Comparison of ENCODE assay signal across 8 cellular contexts in genomic region chr14:92615451-92615850, GRCh38.
DNase-seq lines count a peak whose midpoint lies in the region; ATAC-seq and TF ChIP-seq lines count a peak whose summit lies in the region.

No MANE protein-coding gene starts in this region.

- no peak for TF ChIP-seq CTCF in lower leg skin (IDR thresholded peaks at IDR 0.05)

- intact Hi-C loops in lower leg skin (cut with DNase I; ENCODE audit: low total_unique reads) = no loop called here

- ATAC-seq in GM19023 (IDR thresholded peaks at IDR 0.05; ENCODE audit: unreplicated experiment) = peak; percentile 77
- peak; percentile 92 for ATAC-seq in HG03175 (IDR thresholded peaks at IDR 0.05; ENCODE audit: unreplicated experiment)

- H3K4me3 ChIP-seq in lower leg skin (ENCODE audit: low read depth, poor library complexity, severe bottlenecking) = no peak overlapping the region

- DNase-seq in activated T-cell treated with anti-CD3 and anti-CD28 coated beads for 4 hours (peak; percentile 41), CD1c-positive myeloid dendritic cell (ENCODE audit: extremely low spot score) (no peak), lower leg skin (ENCODE audit: low spot score in 2 of 2) (no peak), NCI-H1417 treated with DMSO at 0.1 percent for 48 hours (lab: John Stamatoyannopoulos, UW) (no peak), A172 (ENCODE audit: low spot score) (no peak)
- peak; percentile 13 to 60 (median 47) for DNase-seq in stimulated activated CD4-positive, alpha-beta T cell treated with anti-CD3 and anti-CD28 coated beads, TNF-alpha, amount 100 ng/mL, for 1 hour (ENCODE audit: low read depth in 3 of 3, low spot score in 1 of 3)

- TF ChIP-seq POLR2A in lower leg skin (IDR thresholded peaks at IDR 0.05) = no peak

- 61 to 74% methylated on average over 4 of the region's 4 CpGs for WGBS in lower leg skin, 2 donors

Comparison
In these comparisons a context has a peak if more than half of its experiments do, and no peak if none do; other contexts are left out.
1. DNase-seq: peak in activated T-cell treated with anti-CD3 and anti-CD28 coated beads for 4 hours (single experiment) and stimulated activated CD4-positive, alpha-beta T cell treated with anti-CD3 and anti-CD28 coated beads, TNF-alpha, amount 100 ng/mL, for 1 hour (3 of 3); none in CD1c-positive myeloid dendritic cell (single experiment), lower leg skin (0 of 2), NCI-H1417 treated with DMSO at 0.1 percent for 48 hours (single experiment) and A172 (single experiment).